ENCODE assay signal across 10 cellular contexts in genomic region chrX:39162322-39162721, GRCh38.
DNase-seq lines count a peak whose midpoint lies in the region; ATAC-seq, FAIRE-seq and TF ChIP-seq lines count a peak whose summit lies in the region.
"Had no signal": no experiment of that assay in that cellular context is flagged by ENCODE, and none has a peak within 500 bp of the region (broad histone marks: within the 10 kb centered on the region; RNA-seq: fewer than 3 reads in every experiment).

No MANE protein-coding gene starts in this region.

- peak overlapping the region in 1 of 3 experiments; percentile 65 for H3K4me3 Mint-ChIP-seq in nephron

- no peaks in the 10 kb centered on the region for H3K36me3 Mint-ChIP-seq in nephron (ENCODE audit: low read depth)

- DNase-seq in NCI-H748 (lab: John Stamatoyannopoulos, UW; ENCODE audit: unreplicated experiment) (peak; percentile 11), NCI-H748 treated with DMSO at 0.1 percent for 48 hours (lab: John Stamatoyannopoulos, UW) (no peak), bronchial epithelial cell (ENCODE audit: low read depth) (no peak), aorta (peak in 1 of 2 donors; percentile 79), NCI-H82 treated with DMSO at 0.1 percent for 48 hours (lab: John Stamatoyannopoulos, UW; ENCODE audit: unreplicated experiment) (no peak), glomerular visceral epithelial cell (ENCODE audit: extremely low spot score) (no peak), D341Med (ENCODE audit: low spot score) (no peak)

- no peak overlapping the region for H3K27ac ChIP-seq in aorta (ENCODE audit: low read depth in 1 of 2, low read length in 2 of 2)
- H3K27ac ChIP-seq: SK-N-MC had no signal

- no peaks in the 10 kb centered on the region for H3K9me3 Mint-ChIP-seq in nephron

- H3K27me3 ChIP-seq in bronchial epithelial cell (ENCODE audit: control insufficient read depth, insufficient read depth, low read length) (no peaks in the 10 kb centered on the region), aorta (ENCODE audit: control insufficient read depth in 1 of 2, insufficient read depth in 2 of 2, low read length in 1 of 2) (no peaks in the 10 kb centered on the region)

- H3K9me3 ChIP-seq in aorta (ENCODE audit: control insufficient read depth, low read length): no peaks in the 10 kb centered on the region

- FAIRE-seq in bronchial epithelial cell (lab: Jason Lieb, UNC): no peak
- FAIRE-seq: A204.1 had no signal

- no peak overlapping the region for H3K4me3 ChIP-seq in bronchial epithelial cell (ENCODE audit: low read depth, low read length)
- no peak overlapping the region for H3K4me3 ChIP-seq in aorta (ENCODE audit: low read length in 2 of 2)
- H3K4me3 ChIP-seq: SK-N-MC had no signal

- H3K36me3 ChIP-seq in bronchial epithelial cell (ENCODE audit: control insufficient read depth, insufficient read depth, low read length) (no peaks in the 10 kb centered on the region), aorta (ENCODE audit: control insufficient read depth in 1 of 2, insufficient read depth in 2 of 2, low read length in 1 of 2) (no peaks in the 10 kb centered on the region)

- peaks cover 21% of the 10 kb centered on the region for H3K27me3 Mint-ChIP-seq in nephron (ENCODE audit: low read depth)

- H3K4me1 ChIP-seq in aorta (ENCODE audit: control insufficient read depth in 1 of 2, insufficient read depth in 2 of 2, low read length in 2 of 2): no peaks in the 10 kb centered on the region

- WGBS in aorta, 2 donors: 8 to 23% methylated on average over 28 to 29 of the region's 29 CpGs

- intact Hi-C loops in aorta (cut with DNase I): no loop called here

- TF ChIP-seq CTCF in bronchial epithelial cell (IDR thresholded peaks at IDR 0.05; ENCODE audit: insufficient read depth, low read length, severe bottlenecking) (peak; percentile 15), nephron (IDR thresholded peaks at IDR 0.05; ENCODE audit: unreplicated experiment in 3 of 3) (peak in 2 of 3 experiments; percentile 21 to 23)

- peak; percentile 37 for ATAC-seq in aorta (ENCODE audit: low FRiP score)

- H3K27ac Mint-ChIP-seq in nephron: no peak overlapping the region

- H3K4me1 Mint-ChIP-seq in nephron: peaks cover 38% of the 10 kb centered on the region
